ENCODE assay signal across 1 cellular context in the genomic region with DNA sequence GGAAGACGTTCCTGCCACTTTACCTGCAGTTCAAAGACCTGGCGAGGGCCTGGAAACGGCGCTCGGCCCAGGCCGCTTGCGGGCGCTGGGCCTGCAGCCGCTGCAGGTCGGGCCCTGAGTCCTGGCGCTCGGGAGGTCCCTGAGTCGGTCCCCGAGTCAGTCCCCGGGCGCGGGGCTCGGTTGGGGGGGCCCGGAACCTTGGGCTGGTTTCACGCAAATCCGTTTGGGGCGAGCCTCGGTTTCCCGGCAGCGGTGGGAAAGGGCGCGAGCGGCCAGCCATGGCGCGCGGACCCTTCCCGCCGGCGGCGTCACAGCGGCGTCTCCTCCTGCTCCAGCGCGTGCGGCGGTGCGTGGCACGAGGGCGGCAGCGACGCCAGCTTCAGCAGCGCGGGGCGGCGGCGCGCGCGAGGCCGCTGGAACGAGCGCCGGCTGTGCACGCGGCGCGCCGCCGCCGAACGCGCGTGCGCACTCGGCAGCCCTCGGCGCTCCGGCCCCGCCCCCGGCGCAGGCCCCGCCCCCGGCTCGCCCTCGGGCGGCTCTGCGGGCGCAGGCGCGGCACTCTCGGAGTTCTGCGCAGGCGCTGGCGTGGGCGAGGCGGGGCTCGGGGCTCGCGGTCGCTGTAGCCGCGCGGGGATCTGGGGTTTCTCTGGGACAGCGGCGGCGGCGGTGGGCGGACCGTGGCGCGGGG.
TF ChIP-seq lines count a peak whose summit lies in the region.

No MANE protein-coding gene starts in this region.

TF ChIP-seq in HepG2, 621 proteins besides CTCF, POLR2A, EP300 and RAD21 (continued from another document and continues in another):
- TF ChIP-seq ZNF547 (CRISPR knock-in tag; IDR thresholded peaks at IDR 0.05), result peak; percentile 99
- peak; percentile 77; the same call in 1 of the 2 replicates for TF ChIP-seq ETV6 (CRISPR knock-in tag; conservative IDR thresholded peaks at IDR 0.05)
- TF ChIP-seq ZNF772 (CRISPR knock-in tag; IDR thresholded peaks at IDR 0.05), result peak; percentile 84; the same call in 1 of the 2 replicates
- TF ChIP-seq, protein P1, sequence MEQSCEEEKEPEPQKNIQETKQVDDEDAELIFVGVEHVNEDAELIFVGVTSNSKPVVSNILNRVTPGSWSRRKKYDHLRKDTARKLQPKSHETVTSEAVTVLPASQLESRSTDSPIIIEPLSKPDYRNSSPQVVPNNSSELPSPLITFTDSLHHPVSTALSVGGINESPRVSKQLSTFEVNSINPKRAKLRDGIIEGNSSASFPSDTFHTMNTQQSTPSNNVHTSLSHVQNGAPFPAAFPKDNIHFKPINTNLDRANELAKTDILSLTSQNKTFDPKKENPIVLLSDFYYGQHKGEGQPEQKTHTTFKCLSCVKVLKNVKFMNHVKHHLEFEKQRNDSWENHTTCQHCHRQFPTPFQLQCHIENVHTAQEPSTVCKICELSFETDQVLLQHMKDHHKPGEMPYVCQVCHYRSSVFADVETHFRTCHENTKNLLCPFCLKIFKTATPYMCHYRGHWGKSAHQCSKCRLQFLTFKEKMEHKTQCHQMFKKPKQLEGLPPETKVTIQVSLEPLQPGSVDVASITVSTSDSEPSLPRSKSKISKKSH (CRISPR knock-in tag; IDR thresholded peaks at IDR 0.05; ENCODE audit: borderline replicate concordance), result peak; percentile 93
- TF ChIP-seq ZNF644 (CRISPR knock-in tag; IDR thresholded peaks at IDR 0.05; ENCODE audit: low read depth), result no peak
- TF ChIP-seq ZC3H13 (CRISPR knock-in tag; IDR thresholded peaks at IDR 0.05), result peak; percentile 51
- TF ChIP-seq FOXJ3 (CRISPR knock-in tag; IDR thresholded peaks at IDR 0.05; ENCODE audit: borderline replicate concordance), result no peak
- TF ChIP-seq CHD2 (IDR thresholded peaks at IDR 0.05; ENCODE audit: low read depth, low read length), result no peak
- peak; percentile 66 for TF ChIP-seq TAF1 (CRISPR knock-in tag; IDR thresholded peaks at IDR 0.05)
- no peak for TF ChIP-seq IRF2 (CRISPR knock-in tag; IDR thresholded peaks at IDR 0.05)
- no peak for TF ChIP-seq ZNF350 (CRISPR knock-in tag; IDR thresholded peaks at IDR 0.05; ENCODE audit: borderline replicate concordance, low read depth)
- peak; percentile 32; the same call in 1 of the 2 replicates for TF ChIP-seq ZNF788 (CRISPR knock-in tag; IDR thresholded peaks at IDR 0.05; ENCODE audit: borderline replicate concordance)
- TF ChIP-seq, protein P2, sequence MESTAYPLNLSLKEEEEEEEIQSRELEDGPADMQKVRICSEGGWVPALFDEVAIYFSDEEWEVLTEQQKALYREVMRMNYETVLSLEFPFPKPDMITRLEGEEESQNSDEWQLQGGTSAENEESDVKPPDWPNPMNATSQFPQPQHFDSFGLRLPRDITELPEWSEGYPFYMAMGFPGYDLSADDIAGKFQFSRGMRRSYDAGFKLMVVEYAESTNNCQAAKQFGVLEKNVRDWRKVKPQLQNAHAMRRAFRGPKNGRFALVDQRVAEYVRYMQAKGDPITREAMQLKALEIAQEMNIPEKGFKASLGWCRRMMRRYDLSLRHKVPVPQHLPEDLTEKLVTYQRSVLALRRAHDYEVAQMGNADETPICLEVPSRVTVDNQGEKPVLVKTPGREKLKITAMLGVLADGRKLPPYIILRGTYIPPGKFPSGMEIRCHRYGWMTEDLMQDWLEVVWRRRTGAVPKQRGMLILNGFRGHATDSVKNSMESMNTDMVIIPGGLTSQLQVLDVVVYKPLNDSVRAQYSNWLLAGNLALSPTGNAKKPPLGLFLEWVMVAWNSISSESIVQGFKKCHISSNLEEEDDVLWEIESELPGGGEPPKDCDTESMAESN (CRISPR knock-in tag; conservative IDR thresholded peaks at IDR 0.05), result peak; percentile 92; the same call in 1 of the 2 replicates
- TF ChIP-seq, protein P3, sequence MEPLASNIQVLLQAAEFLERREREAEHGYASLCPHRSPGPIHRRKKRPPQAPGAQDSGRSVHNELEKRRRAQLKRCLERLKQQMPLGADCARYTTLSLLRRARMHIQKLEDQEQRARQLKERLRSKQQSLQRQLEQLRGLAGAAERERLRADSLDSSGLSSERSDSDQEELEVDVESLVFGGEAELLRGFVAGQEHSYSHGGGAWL (CRISPR knock-in tag; IDR thresholded peaks at IDR 0.05), result peak; percentile 98
- TF ChIP-seq ZEB1 (IDR thresholded peaks at IDR 0.05; ENCODE audit: insufficient replicate concordance, low read depth), result no peak
- no peak for TF ChIP-seq MZF1 (CRISPR knock-in tag; IDR thresholded peaks at IDR 0.05; ENCODE audit: borderline replicate concordance)
- TF ChIP-seq, protein P4, sequence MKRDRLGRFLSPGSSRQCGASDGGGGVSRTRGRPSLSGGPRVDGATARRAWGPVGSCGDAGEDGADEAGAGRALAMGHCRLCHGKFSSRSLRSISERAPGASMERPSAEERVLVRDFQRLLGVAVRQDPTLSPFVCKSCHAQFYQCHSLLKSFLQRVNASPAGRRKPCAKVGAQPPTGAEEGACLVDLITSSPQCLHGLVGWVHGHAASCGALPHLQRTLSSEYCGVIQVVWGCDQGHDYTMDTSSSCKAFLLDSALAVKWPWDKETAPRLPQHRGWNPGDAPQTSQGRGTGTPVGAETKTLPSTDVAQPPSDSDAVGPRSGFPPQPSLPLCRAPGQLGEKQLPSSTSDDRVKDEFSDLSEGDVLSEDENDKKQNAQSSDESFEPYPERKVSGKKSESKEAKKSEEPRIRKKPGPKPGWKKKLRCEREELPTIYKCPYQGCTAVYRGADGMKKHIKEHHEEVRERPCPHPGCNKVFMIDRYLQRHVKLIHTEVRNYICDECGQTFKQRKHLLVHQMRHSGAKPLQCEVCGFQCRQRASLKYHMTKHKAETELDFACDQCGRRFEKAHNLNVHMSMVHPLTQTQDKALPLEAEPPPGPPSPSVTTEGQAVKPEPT (CRISPR knock-in tag; IDR thresholded peaks at IDR 0.05; ENCODE audit: low read depth), result peak; percentile 72; the same call in 1 of the 2 replicates
- TF ChIP-seq, protein P5, sequence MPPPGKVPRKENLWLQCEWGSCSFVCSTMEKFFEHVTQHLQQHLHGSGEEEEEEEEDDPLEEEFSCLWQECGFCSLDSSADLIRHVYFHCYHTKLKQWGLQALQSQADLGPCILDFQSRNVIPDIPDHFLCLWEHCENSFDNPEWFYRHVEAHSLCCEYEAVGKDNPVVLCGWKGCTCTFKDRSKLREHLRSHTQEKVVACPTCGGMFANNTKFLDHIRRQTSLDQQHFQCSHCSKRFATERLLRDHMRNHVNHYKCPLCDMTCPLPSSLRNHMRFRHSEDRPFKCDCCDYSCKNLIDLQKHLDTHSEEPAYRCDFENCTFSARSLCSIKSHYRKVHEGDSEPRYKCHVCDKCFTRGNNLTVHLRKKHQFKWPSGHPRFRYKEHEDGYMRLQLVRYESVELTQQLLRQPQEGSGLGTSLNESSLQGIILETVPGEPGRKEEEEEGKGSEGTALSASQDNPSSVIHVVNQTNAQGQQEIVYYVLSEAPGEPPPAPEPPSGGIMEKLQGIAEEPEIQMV (CRISPR knock-in tag; IDR thresholded peaks at IDR 0.05; ENCODE audit: low read depth), result peak; percentile 90; the same call in 1 of the 2 replicates
- no peak for TF ChIP-seq TBL1XR1 (IDR thresholded peaks at IDR 0.05; ENCODE audit: borderline replicate concordance, low read length, partially characterized antibody)
- no peak for TF ChIP-seq MEF2D (CRISPR knock-in tag; IDR thresholded peaks at IDR 0.05)
- TF ChIP-seq, protein P6, sequence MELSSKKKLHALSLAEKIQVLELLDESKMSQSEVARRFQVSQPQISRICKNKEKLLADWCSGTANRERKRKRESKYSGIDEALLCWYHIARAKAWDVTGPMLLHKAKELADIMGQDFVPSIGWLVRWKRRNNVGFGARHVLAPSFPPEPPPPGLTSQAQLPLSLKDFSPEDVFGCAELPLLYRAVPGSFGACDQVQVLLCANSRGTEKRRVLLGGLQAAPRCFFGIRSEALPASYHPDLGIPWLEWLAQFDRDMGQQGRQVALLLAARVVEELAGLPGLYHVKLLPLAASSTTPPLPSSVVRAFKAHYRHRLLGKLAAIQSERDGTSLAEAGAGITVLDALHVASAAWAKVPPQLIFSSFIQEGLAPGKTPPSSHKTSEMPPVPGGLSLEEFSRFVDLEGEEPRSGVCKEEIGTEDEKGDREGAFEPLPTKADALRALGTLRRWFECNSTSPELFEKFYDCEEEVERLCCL (CRISPR knock-in tag; IDR thresholded peaks at IDR 0.05; ENCODE audit: borderline replicate concordance), result no peak
- TF ChIP-seq ZNF263 (CRISPR knock-in tag; IDR thresholded peaks at IDR 0.05), result peak; percentile 75; the same call in 1 of the 2 replicates
- TF ChIP-seq NR1H2 (CRISPR knock-in tag; IDR thresholded peaks at IDR 0.05; ENCODE audit: borderline replicate concordance, low read depth), result peak; percentile 87
- TF ChIP-seq, protein P7, sequence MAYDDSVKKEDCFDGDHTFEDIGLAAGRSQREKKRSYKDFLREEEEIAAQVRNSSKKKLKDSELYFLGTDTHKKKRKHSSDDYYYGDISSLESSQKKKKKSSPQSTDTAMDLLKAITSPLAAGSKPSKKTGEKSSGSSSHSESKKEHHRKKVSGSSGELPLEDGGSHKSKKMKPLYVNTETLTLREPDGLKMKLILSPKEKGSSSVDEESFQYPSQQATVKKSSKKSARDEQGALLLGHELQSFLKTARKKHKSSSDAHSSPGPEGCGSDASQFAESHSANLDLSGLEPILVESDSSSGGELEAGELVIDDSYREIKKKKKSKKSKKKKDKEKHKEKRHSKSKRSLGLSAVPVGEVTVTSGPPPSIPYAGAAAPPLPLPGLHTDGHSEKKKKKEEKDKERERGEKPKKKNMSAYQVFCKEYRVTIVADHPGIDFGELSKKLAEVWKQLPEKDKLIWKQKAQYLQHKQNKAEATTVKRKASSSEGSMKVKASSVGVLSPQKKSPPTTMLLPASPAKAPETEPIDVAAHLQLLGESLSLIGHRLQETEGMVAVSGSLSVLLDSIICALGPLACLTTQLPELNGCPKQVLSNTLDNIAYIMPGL (CRISPR knock-in tag; IDR thresholded peaks at IDR 0.05; ENCODE audit: borderline replicate concordance in 1 of 2, low read depth in 1 of 2), result peak in 1 of 2 experiments; percentile 56; a peak in 2 of 4 replicates
- TF ChIP-seq, protein P8, sequence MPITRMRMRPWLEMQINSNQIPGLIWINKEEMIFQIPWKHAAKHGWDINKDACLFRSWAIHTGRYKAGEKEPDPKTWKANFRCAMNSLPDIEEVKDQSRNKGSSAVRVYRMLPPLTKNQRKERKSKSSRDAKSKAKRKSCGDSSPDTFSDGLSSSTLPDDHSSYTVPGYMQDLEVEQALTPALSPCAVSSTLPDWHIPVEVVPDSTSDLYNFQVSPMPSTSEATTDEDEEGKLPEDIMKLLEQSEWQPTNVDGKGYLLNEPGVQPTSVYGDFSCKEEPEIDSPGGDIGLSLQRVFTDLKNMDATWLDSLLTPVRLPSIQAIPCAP (CRISPR knock-in tag; IDR thresholded peaks at IDR 0.05; ENCODE audit: low read depth), result peak; percentile 71; the same call in 1 of the 2 replicates
- peak; percentile 24; the same call in 1 of the 2 replicates for TF ChIP-seq POGZ (CRISPR knock-in tag; IDR thresholded peaks at IDR 0.05)
- TF ChIP-seq ZNF563 (CRISPR knock-in tag; IDR thresholded peaks at IDR 0.05), result peak; percentile 98
- TF ChIP-seq, protein P9, sequence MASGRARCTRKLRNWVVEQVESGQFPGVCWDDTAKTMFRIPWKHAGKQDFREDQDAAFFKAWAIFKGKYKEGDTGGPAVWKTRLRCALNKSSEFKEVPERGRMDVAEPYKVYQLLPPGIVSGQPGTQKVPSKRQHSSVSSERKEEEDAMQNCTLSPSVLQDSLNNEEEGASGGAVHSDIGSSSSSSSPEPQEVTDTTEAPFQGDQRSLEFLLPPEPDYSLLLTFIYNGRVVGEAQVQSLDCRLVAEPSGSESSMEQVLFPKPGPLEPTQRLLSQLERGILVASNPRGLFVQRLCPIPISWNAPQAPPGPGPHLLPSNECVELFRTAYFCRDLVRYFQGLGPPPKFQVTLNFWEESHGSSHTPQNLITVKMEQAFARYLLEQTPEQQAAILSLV (CRISPR knock-in tag; IDR thresholded peaks at IDR 0.05; ENCODE audit: borderline replicate concordance), result peak; percentile 94; the same call in 1 of the 2 replicates
- peak; percentile 74 for TF ChIP-seq BHLHE40 (IDR thresholded peaks at IDR 0.05; ENCODE audit: low read length)
- no peak; the same call in 1 of the 2 replicates for TF ChIP-seq BCL6 (CRISPR knock-in tag; IDR thresholded peaks at IDR 0.05)
- TF ChIP-seq, protein P10, sequence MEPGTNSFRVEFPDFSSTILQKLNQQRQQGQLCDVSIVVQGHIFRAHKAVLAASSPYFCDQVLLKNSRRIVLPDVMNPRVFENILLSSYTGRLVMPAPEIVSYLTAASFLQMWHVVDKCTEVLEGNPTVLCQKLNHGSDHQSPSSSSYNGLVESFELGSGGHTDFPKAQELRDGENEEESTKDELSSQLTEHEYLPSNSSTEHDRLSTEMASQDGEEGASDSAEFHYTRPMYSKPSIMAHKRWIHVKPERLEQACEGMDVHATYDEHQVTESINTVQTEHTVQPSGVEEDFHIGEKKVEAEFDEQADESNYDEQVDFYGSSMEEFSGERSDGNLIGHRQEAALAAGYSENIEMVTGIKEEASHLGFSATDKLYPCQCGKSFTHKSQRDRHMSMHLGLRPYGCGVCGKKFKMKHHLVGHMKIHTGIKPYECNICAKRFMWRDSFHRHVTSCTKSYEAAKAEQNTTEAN (CRISPR knock-in tag; conservative IDR thresholded peaks at IDR 0.05), result peak; percentile 92
- TF ChIP-seq PAWR (CRISPR knock-in tag; IDR thresholded peaks at IDR 0.05; ENCODE audit: borderline replicate concordance), result no peak
- no peak for TF ChIP-seq ADNP (CRISPR knock-in tag; IDR thresholded peaks at IDR 0.05)
- TF ChIP-seq TCF7 (IDR thresholded peaks at IDR 0.05; ENCODE audit: low read depth), result no peak
